In the genomic region with DNA sequence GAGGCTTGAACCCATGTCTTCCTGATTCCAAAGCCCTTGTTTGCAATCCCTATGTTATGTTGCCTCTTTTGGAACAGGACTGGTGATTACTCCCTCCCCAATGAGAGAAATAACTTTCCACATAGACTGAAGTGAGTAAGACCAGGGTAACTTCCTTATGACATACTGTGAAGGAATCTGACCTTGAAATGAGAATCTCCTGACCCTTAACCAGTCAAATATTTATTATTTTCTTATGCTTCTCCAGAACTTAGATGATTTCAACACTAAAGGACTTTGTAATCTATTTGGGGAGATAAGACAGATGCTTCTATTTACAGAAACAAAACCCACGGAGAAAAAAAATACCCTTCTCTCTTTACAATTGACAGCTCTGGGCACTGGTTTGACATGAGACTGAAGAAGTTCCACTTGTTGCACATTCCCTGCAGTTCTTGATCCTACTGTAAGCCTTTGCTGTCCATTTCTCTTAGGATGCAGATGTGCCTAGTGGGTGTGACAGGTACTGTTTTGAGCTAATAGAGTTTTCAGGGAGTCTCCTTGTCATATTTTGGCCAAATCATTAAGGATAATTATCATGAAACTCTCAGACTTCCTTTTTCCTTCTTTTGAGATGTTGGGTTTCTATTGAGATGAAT, we compare ENCODE assay signal across 15 cellular contexts. TPM values are rescaled to one million over a fixed set of nuclear protein-coding genes. Genes with fewer than 3 reads are reported as not detected.
DNase-seq lines count a peak whose midpoint lies in the region; ATAC-seq, FAIRE-seq and TF ChIP-seq lines count a peak whose summit lies in the region.
"Had no signal": no experiment of that assay in that cellular context is flagged by ENCODE, and none has a peak within 500 bp of the region (broad histone marks: within the 10 kb centered on the region; RNA-seq: fewer than 3 reads in every experiment).

No MANE protein-coding gene starts in this region.

- TF ChIP-seq CTCF in fibroblast of villous mesenchyme (IDR thresholded peaks at IDR 0.05; ENCODE audit: insufficient read depth, low read depth, low read length) = no peak
- TF ChIP-seq CTCF in GM13977 (IDR thresholded peaks at IDR 0.05; ENCODE audit: extremely low read depth, insufficient read depth, missing control alignments) = no peak

- DNase-seq in A172 (ENCODE audit: low spot score) (peak; percentile 97), GM19239 (ENCODE audit: insufficient read length, low spot score) (no peak), fibroblast of villous mesenchyme (ENCODE audit: low read depth) (peak; percentile 86), T-helper 1 cell (no peak), DMS153 treated with DMSO at 0.1 percent for 48 hours (lab: John Stamatoyannopoulos, UW; ENCODE audit: unreplicated experiment) (no peak), GM13977 (ENCODE audit: low spot score) (no peak)
- DNase-seq in activated CD4-positive, alpha-beta T cell treated with anti-CD3 and anti-CD28 coated beads, Interleukin-2, amount 50 U/mL, for 4 hours = no peak
- DNase-seq: activated T-cell treated with anti-CD3 and anti-CD28 coated beads, Interleukin-2, amount 50 U/mL, for 24 hours; heart left ventricle; mesendoderm; NCI-H1930; right cardiac atrium had no signal

- in situ Hi-C loops in GM13977 (cut with MboI; ENCODE audit: low pct_unique_long_range_greater_than_20kb, low sequenced_read_pairs, unreplicated experiment) = no loop called here

- peak; percentile 91 for ATAC-seq in SK-N-SH treated with all-trans-retinoic acid at 6 μM for 48 hours

- no peak overlapping the region for H3K4me3 ChIP-seq in fibroblast of villous mesenchyme (ENCODE audit: low read depth, low read length)
- H3K4me3 ChIP-seq: heart left ventricle had no signal

- FAIRE-seq in GM19239 (lab: Jason Lieb, UNC) = peak; percentile 42

TF ChIP-seq in SK-N-SH treated with all-trans-retinoic acid at 6 μM for 48 hours, 23 proteins besides CTCF, POLR2A, EP300 and RAD21:
- no peak for TF ChIP-seq CSDC2 (CRISPR knock-in tag; IDR thresholded peaks at IDR 0.05)
- no peak for TF ChIP-seq ZNF565 (CRISPR knock-in tag; conservative IDR thresholded peaks at IDR 0.05; ENCODE audit: low read depth)
- TF ChIP-seq TOX (CRISPR knock-in tag; IDR thresholded peaks at IDR 0.05; ENCODE audit: borderline replicate concordance) = peak; percentile 30; the same call in 1 of the 2 replicates
- no peak for TF ChIP-seq GLIS3 (CRISPR knock-in tag; IDR thresholded peaks at IDR 0.05)
- TF ChIP-seq SNAI2 (CRISPR knock-in tag; IDR thresholded peaks at IDR 0.05) = no peak
- no peak for TF ChIP-seq ZFP30 (CRISPR knock-in tag; IDR thresholded peaks at IDR 0.05)
- TF ChIP-seq, protein P1, sequence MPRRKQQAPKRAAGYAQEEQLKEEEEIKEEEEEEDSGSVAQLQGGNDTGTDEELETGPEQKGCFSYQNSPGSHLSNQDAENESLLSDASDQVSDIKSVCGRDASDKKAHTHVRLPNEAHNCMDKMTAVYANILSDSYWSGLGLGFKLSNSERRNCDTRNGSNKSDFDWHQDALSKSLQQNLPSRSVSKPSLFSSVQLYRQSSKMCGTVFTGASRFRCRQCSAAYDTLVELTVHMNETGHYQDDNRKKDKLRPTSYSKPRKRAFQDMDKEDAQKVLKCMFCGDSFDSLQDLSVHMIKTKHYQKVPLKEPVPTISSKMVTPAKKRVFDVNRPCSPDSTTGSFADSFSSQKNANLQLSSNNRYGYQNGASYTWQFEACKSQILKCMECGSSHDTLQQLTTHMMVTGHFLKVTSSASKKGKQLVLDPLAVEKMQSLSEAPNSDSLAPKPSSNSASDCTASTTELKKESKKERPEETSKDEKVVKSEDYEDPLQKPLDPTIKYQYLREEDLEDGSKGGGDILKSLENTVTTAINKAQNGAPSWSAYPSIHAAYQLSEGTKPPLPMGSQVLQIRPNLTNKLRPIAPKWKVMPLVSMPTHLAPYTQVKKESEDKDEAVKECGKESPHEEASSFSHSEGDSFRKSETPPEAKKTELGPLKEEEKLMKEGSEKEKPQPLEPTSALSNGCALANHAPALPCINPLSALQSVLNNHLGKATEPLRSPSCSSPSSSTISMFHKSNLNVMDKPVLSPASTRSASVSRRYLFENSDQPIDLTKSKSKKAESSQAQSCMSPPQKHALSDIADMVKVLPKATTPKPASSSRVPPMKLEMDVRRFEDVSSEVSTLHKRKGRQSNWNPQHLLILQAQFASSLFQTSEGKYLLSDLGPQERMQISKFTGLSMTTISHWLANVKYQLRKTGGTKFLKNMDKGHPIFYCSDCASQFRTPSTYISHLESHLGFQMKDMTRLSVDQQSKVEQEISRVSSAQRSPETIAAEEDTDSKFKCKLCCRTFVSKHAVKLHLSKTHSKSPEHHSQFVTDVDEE (CRISPR knock-in tag; IDR thresholded peaks at IDR 0.05) = no peak
- TF ChIP-seq, protein P2, sequence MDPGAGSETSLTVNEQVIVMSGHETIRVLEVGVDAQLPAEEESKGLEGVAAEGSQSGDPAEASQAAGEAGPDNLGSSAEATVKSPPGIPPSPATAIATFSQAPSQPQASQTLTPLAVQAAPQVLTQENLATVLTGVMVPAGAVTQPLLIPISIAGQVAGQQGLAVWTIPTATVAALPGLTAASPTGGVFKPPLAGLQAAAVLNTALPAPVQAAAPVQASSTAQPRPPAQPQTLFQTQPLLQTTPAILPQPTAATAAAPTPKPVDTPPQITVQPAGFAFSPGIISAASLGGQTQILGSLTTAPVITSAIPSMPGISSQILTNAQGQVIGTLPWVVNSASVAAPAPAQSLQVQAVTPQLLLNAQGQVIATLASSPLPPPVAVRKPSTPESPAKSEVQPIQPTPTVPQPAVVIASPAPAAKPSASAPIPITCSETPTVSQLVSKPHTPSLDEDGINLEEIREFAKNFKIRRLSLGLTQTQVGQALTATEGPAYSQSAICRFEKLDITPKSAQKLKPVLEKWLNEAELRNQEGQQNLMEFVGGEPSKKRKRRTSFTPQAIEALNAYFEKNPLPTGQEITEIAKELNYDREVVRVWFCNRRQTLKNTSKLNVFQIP (CRISPR knock-in tag; IDR thresholded peaks at IDR 0.05; ENCODE audit: borderline replicate concordance, low read depth) = no peak; the same call in 1 of the 2 replicates
- TF ChIP-seq ARNTL (CRISPR knock-in tag; IDR thresholded peaks at IDR 0.05; ENCODE audit: borderline replicate concordance, low read depth) = no peak
- TF ChIP-seq, protein P3, sequence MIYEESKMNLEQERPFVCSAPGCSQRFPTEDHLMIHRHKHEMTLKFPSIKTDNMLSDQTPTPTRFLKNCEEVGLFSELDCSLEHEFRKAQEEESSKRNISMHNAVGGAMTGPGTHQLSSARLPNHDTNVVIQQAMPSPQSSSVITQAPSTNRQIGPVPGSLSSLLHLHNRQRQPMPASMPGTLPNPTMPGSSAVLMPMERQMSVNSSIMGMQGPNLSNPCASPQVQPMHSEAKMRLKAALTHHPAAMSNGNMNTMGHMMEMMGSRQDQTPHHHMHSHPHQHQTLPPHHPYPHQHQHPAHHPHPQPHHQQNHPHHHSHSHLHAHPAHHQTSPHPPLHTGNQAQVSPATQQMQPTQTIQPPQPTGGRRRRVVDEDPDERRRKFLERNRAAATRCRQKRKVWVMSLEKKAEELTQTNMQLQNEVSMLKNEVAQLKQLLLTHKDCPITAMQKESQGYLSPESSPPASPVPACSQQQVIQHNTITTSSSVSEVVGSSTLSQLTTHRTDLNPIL (CRISPR knock-in tag; IDR thresholded peaks at IDR 0.05; ENCODE audit: low read depth) = no peak
- TF ChIP-seq ZC3H10 (CRISPR knock-in tag; IDR thresholded peaks at IDR 0.05) = peak; percentile 58; the same call in 1 of the 2 replicates
- no peak for TF ChIP-seq ZNF70 (CRISPR knock-in tag; IDR thresholded peaks at IDR 0.05)
- TF ChIP-seq RARB (CRISPR knock-in tag; IDR thresholded peaks at IDR 0.05) = no peak; the same call in 1 of the 2 replicates
- TF ChIP-seq ESRRG (CRISPR knock-in tag; IDR thresholded peaks at IDR 0.05) = no peak
- TF ChIP-seq ZFP3 (CRISPR knock-in tag; IDR thresholded peaks at IDR 0.05) = no peak
- no peak for TF ChIP-seq ZNF8 (CRISPR knock-in tag; IDR thresholded peaks at IDR 0.05)
TF ChIP-seq in SK-N-SH treated with all-trans-retinoic acid at 6 μM for 48 hours: peak in this region for 2.

RNA-seq across cellular contexts. Expression of gene RPTN, which starts 3.9 kb away (rescaled TPM):
- total RNA-seq in A172 (2014; rRNA removed; shearing (Covaris generic)) = not detected in 2 replicates
- not detected in 2 replicates for total RNA-seq in fibroblast of villous mesenchyme
- total RNA-seq: B cell, heart left ventricle, OCI-LY7, right cardiac atrium had no signal

RNA-seq across cellular contexts. Expression of gene TCHH, which starts 47.7 kb away (rescaled TPM):
- total RNA-seq in A172 (2014; rRNA removed; shearing (Covaris generic)) = 0.02 TPM in 1 of 2 replicates, not detected in the other
- under 0.01 TPM in 1 of 2 replicates, not detected in the other for total RNA-seq in fibroblast of villous mesenchyme
- total RNA-seq: B cell, OCI-LY7 had no signal

Comparison
In these comparisons a context has a peak if more than half of its experiments do, and no peak if none do; other contexts are left out.
1. DNase-seq: peak in A172 (single experiment) and fibroblast of villous mesenchyme (single experiment); none in GM19239 (single experiment), T-helper 1 cell (0 of 5), DMS153 treated with DMSO at 0.1 percent for 48 hours (single experiment), activated CD4-positive, alpha-beta T cell treated with anti-CD3 and anti-CD28 coated beads, Interleukin-2, amount 50 U/mL, for 4 hours (0 of 2) and GM13977 (single experiment).